In the genomic region with DNA sequence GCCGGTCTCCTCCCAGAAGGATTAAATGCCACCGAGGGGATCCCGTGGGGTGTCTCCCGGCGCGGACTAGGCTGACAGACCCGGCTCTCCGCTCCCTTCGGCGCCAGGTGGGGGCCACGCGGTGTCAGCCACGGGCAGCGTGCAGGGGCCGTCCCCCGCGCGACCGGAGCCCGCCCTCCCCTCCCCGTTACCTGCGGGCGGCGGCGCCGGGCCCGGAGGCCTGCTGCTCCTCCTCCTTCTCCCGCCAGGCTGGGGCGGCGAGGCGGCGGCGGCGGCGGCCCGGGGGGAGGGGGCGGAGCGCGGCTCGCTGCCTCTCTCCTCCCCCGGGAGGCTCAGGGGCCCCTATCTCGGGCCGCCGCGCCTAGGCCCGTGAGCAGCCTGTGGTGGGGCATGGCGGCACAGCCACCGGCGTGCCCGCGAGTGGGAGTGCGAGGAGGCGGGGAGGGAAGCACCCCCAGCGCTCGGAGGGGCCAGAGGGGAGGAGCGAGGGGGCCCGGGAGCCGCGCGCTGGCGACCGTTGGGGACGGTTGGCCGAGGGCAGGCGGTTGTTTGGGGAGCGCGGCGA, we compare ENCODE assay signal across 8 cellular contexts. TPM values are rescaled to one million over a fixed set of nuclear protein-coding genes. Genes with fewer than 3 reads are reported as not detected.
DNase-seq lines count a peak whose midpoint lies in the region; ATAC-seq and TF ChIP-seq lines count a peak whose summit lies in the region.

No MANE protein-coding gene starts in this region.

- H3K27ac ChIP-seq in SU-DHL-6 (ENCODE audit: low read depth, low read length) (peak overlapping the region; percentile 67), adrenal gland (peak overlapping the region; percentile 74 to 91 (median 88)), right cardiac atrium (ENCODE audit: low read length) (peak overlapping the region; percentile 99), rectal smooth muscle tissue (ENCODE audit: low read depth, low read length) (peak overlapping the region; percentile 92)

- TF ChIP-seq POLR2A in adrenal gland (IDR thresholded peaks at IDR 0.05) = no peak

- H2AFZ ChIP-seq in SU-DHL-6 (ENCODE audit: low read depth, low read length, severe bottlenecking) = peak overlapping the region; percentile 41

- ATAC-seq in GM19468 (IDR thresholded peaks at IDR 0.05; ENCODE audit: extremely low read depth, unreplicated experiment) = peak; percentile 17
- ATAC-seq in right cardiac atrium = peak; percentile 87 to 88

- H3K79me2 ChIP-seq in SU-DHL-6 (ENCODE audit: insufficient read depth, low read length) = peaks cover 33% of the 10 kb centered on the region

- H3K9me2 ChIP-seq in SU-DHL-6 (replicated peaks; ENCODE audit: insufficient read depth, low read length) = no peaks in the 10 kb centered on the region

- H4K20me1 ChIP-seq in SU-DHL-6 (ENCODE audit: low read depth, low read length) = no peaks in the 10 kb centered on the region

- WGBS in adrenal gland, 4 donors = 1 to 2% (median 1%) methylated on average over 18 to 60 of the region's 68 CpGs; no CpG with 5 or more reads in 1 of the 4 donors
- under 1% methylated on average over 63 of the region's 68 CpGs for WGBS in right cardiac atrium

- H3K9ac ChIP-seq in SU-DHL-6 (ENCODE audit: low read length) (peak overlapping the region; percentile 63), rectal smooth muscle tissue (ENCODE audit: low read length) (peak overlapping the region; percentile 60)

- DNase-seq in DMS53 treated with DMSO at 0.1 percent for 48 hours (lab: John Stamatoyannopoulos, UW; ENCODE audit: unreplicated experiment) (peak; percentile 73), HPDE6-E6E7 (ENCODE audit: extremely low spot score) (peak; percentile 58), adrenal gland (peak; percentile 54 to 75 (median 64)), right cardiac atrium (peak; percentile 63 to 89 (median 85)), NCI-H1930 (lab: John Stamatoyannopoulos, UW) (no peak)

- H3K4me2 ChIP-seq in SU-DHL-6 (ENCODE audit: low read depth, low read length, poor library complexity, severe bottlenecking) = peak overlapping the region; percentile 72

- intact Hi-C loops in adrenal gland (cut with DNase I) (loop anchor here in 1 of 2 donors (10.0 kb wide), 1 partner anchor 99 kb away; no protein-coding TSS in a partner anchor), right cardiac atrium (cut with DNase I) (loop anchor here in 2 of 4 donors (10.0 kb wide), 2 partner anchors 91 to 309 kb away; a partner anchor contains a TSS)

- H3K27me3 ChIP-seq in SU-DHL-6 (ENCODE audit: low read length) = no peaks in the 10 kb centered on the region
- H3K27me3 ChIP-seq in adrenal gland = no peaks in the 10 kb centered on the region
- no peaks in the 10 kb centered on the region for H3K27me3 ChIP-seq in right cardiac atrium (ENCODE audit: control insufficient read depth, insufficient read depth)
- no peaks in the 10 kb centered on the region for H3K27me3 ChIP-seq in rectal smooth muscle tissue (ENCODE audit: control insufficient read depth, insufficient read depth, low read length)

- peak overlapping the region; percentile 59 for H3K4me3 ChIP-seq in SU-DHL-6 (ENCODE audit: insufficient read depth, low read length, poor library complexity, severe bottlenecking)
- H3K4me3 ChIP-seq in adrenal gland = peak overlapping the region; percentile 34 to 97 (median 69)
- peak overlapping the region; percentile 82 for H3K4me3 ChIP-seq in right cardiac atrium (ENCODE audit: low read length)
- peak overlapping the region; percentile 81 for H3K4me3 ChIP-seq in rectal smooth muscle tissue (ENCODE audit: low read length)

- no peak for TF ChIP-seq CTCF in SU-DHL-6 (IDR thresholded peaks at IDR 0.05; ENCODE audit: insufficient read depth, low read length, poor library complexity, severe bottlenecking)
- TF ChIP-seq CTCF in adrenal gland (IDR thresholded peaks at IDR 0.05) = no peak

- peaks cover 12 to 37% of the 10 kb centered on the region in 2 donors for H3K4me1 ChIP-seq in adrenal gland (replicated peaks in 1 of 2)
- peaks cover 2% of the 10 kb centered on the region for H3K4me1 ChIP-seq in right cardiac atrium (ENCODE audit: control insufficient read depth, insufficient read depth, low read length)
- peaks cover 10% of the 10 kb centered on the region for H3K4me1 ChIP-seq in rectal smooth muscle tissue (ENCODE audit: control insufficient read depth, insufficient read depth, low read length)

- H3K36me3 ChIP-seq in SU-DHL-6 (ENCODE audit: low read length) (no peaks in the 10 kb centered on the region), adrenal gland (replicated peaks in 1 of 2) (no peaks in the 10 kb centered on the region), rectal smooth muscle tissue (ENCODE audit: control insufficient read depth, insufficient read depth, low read length) (no peaks in the 10 kb centered on the region)

- H3K9me3 ChIP-seq in SU-DHL-6 (ENCODE audit: insufficient read depth, low read length) = no peaks in the 10 kb centered on the region
- no peaks in the 10 kb centered on the region for H3K9me3 ChIP-seq in adrenal gland (replicated peaks in 1 of 3)
- no peaks in the 10 kb centered on the region for H3K9me3 ChIP-seq in right cardiac atrium (ENCODE audit: control insufficient read depth, low read length)

- peaks cover 10% of the 10 kb centered on the region; the same call in 1 of the 2 replicates for H3F3A ChIP-seq in SU-DHL-6 (ENCODE audit: insufficient read depth)

RNA-seq across cellular contexts. Expression of a gene that starts 0.5 kb away (rescaled TPM):
- total RNA-seq in adrenal gland (10 to 100 TPM; 28.0 to 94.3 (median 53.3) TPM), right cardiac atrium (10 to 100 TPM; 42.9 to 47.0 (median 46.2) TPM)
- polyA plus RNA-seq in adrenal gland (10 to 100 TPM; 10.1 to 18.7 (median 15.8) TPM), right cardiac atrium (16.2 TPM)

Comparison
In these comparisons a context has a peak if more than half of its experiments do, and no peak if none do; other contexts are left out.
1. DNase-seq: peak in DMS53 treated with DMSO at 0.1 percent for 48 hours (single experiment), HPDE6-E6E7 (single experiment), adrenal gland (7 of 7) and right cardiac atrium (3 of 3); none in NCI-H1930 (0 of 2).
2. Peak in every context shown above with its lines, with median percentiles within 50 percentile points of each other: H3K27ac ChIP-seq and H3K4me3 ChIP-seq.